28 cellular contexts compared by ENCODE assay signal in genomic region chr13:55632402-55632801, GRCh38.
"Had no signal": no experiment of that assay in that cellular context is flagged by ENCODE, and none has a peak within 500 bp of the region (broad histone marks: within the 10 kb centered on the region; RNA-seq: fewer than 3 reads in every experiment).

No MANE protein-coding gene starts in this region.

- H3K27me3 ChIP-seq: stomach, suprapubic skin, testis, thyroid gland, tibial artery, tibial nerve, transverse colon, upper lobe of left lung, upper lobe of right lung, uterus, vagina had no signal

- H3K4me3 ChIP-seq: stomach, suprapubic skin, testis, thoracic aorta, thyroid gland, tibial artery, tibial nerve, transverse colon, upper lobe of left lung, upper lobe of right lung, uterus, vagina had no signal

- ATAC-seq: stimulated activated effector memory CD8-positive, alpha-beta T cell treated with anti-CD3 and anti-CD28 coated beads, Interleukin-12 subunit alpha, Interleukin-12 subunit beta, amount 100 ng/mL, for 72 hours; stimulated activated memory B cell treated with anti-CD40 and anti-IgM and Interleukin-4, amounts not matched to agents 10 μg/mL and 1 μg/mL and 100 μg/mL, for 72 hours; stimulated activated naive B cell treated with anti-CD40 and anti-IgM and Interleukin-4, amounts not matched to agents 10 μg/mL and 1 μg/mL and 100 μg/mL, for 72 hours; stimulated activated naive CD8-positive, alpha-beta T cell treated with anti-CD3 and anti-CD28 coated beads, Interleukin-15, amount 100 ng/mL, for 72 hours; stimulated activated naive CD8-positive, alpha-beta T cell treated with anti-CD3 and anti-CD28 coated beads, Interleukin-15, Interleukin-2, amounts not matched to agents 100 U/mL and 50 U/mL, for 24 hours; upper lobe of right lung had no signal

- H3K4me3 Mint-ChIP-seq: stimulated activated effector memory CD8-positive, alpha-beta T cell treated with anti-CD3 and anti-CD28 coated beads, Interleukin-12 subunit alpha, Interleukin-12 subunit beta, amount 100 ng/mL, for 72 hours; stimulated activated memory B cell treated with anti-CD40 and anti-IgM and Interleukin-4, amounts not matched to agents 10 μg/mL and 1 μg/mL and 100 μg/mL, for 72 hours; stimulated activated naive B cell treated with anti-CD40 and anti-IgM and Interleukin-4, amounts not matched to agents 10 μg/mL and 1 μg/mL and 100 μg/mL, for 72 hours; stimulated activated naive CD8-positive, alpha-beta T cell treated with anti-CD3 and anti-CD28 coated beads, Interleukin-15, amount 100 ng/mL, for 72 hours; stimulated activated naive CD8-positive, alpha-beta T cell treated with anti-CD3 and anti-CD28 coated beads, Interleukin-15, Interleukin-2, amounts not matched to agents 100 ng/mL and 50 ng/mL, for 24 hours; type B pancreatic cell had no signal

- H3K9me3 Mint-ChIP-seq: type B pancreatic cell had no signal

- H3K4me1 ChIP-seq: stomach, suprapubic skin, testis, thyroid gland, tibial artery, tibial nerve, transverse colon, upper lobe of left lung, upper lobe of right lung, uterus, vagina had no signal

- H3K4me1 Mint-ChIP-seq: stimulated activated effector memory CD8-positive, alpha-beta T cell treated with anti-CD3 and anti-CD28 coated beads, Interleukin-12 subunit alpha, Interleukin-12 subunit beta, amount 100 ng/mL, for 72 hours; stimulated activated memory B cell treated with anti-CD40 and anti-IgM and Interleukin-4, amounts not matched to agents 10 μg/mL and 1 μg/mL and 100 μg/mL, for 72 hours; stimulated activated naive B cell treated with anti-CD40 and anti-IgM and Interleukin-4, amounts not matched to agents 10 μg/mL and 1 μg/mL and 100 μg/mL, for 72 hours; stimulated activated naive CD8-positive, alpha-beta T cell treated with anti-CD3 and anti-CD28 coated beads, Interleukin-15, amount 100 ng/mL, for 72 hours had no signal

- DNase-seq: stimulated activated CD4-positive, alpha-beta T cell treated with anti-CD3 and anti-CD28 coated beads, Interleukin-2, amount 100 ng/mL, for 48 hours; stimulated activated CD4-positive, alpha-beta T cell treated with anti-CD3 and anti-CD28 coated beads, Interleukin-4, amount 100 ng/mL, for 1 hour; stimulated activated CD4-positive, alpha-beta T cell treated with anti-CD3 and anti-CD28 coated beads, Interleukin-4, amount 100 ng/mL, for 24 hours; stimulated activated CD4-positive, alpha-beta T cell treated with anti-CD3 and anti-CD28 coated beads, Interleukin-4, amount 100 ng/mL, for 4 hours; stimulated activated CD8-positive, alpha-beta memory T cell treated with anti-CD3 and anti-CD28 coated beads, Interleukin-4, amount 100 ng/mL, for 48 hours; stimulated activated naive B cell treated with anti-CD40 and anti-IgM and Interleukin-4, amounts not matched to agents 10 μg/mL and 1 μg/mL and 100 μg/mL, for 72 hours; stimulated activated naive CD4-positive, alpha-beta T cell; stimulated activated naive CD4-positive, alpha-beta T cell treated with Interleukin-2 at 50 U/mL for 16 hours; stimulated activated naive CD8-positive, alpha-beta T cell treated with anti-CD3 and anti-CD28 coated beads, Interleukin-15, amount 100 ng/mL, for 72 hours; stimulated activated naive CD8-positive, alpha-beta T cell treated with anti-CD3 and anti-CD28 coated beads, Interleukin-15, Interleukin-2, amounts not matched to agents 100 U/mL and 50 U/mL, for 24 hours; stomach; substantia nigra; testis; thyroid gland; tibial artery; transverse colon; trophoblast cell; upper lobe of left lung; upper lobe of right lung; uterus had no signal

- H3K36me3 Mint-ChIP-seq: stimulated activated effector memory CD8-positive, alpha-beta T cell treated with anti-CD3 and anti-CD28 coated beads, Interleukin-12 subunit alpha, Interleukin-12 subunit beta, amount 100 ng/mL, for 72 hours; stimulated activated memory B cell treated with anti-CD40 and anti-IgM and Interleukin-4, amounts not matched to agents 10 μg/mL and 1 μg/mL and 100 μg/mL, for 72 hours; type B pancreatic cell had no signal

- H3K27ac ChIP-seq: stomach, suprapubic skin, testis, thoracic aorta, thyroid gland, tibial artery, tibial nerve, transverse colon, upper lobe of left lung, upper lobe of right lung, uterus, vagina had no signal

- H3K9me3 ChIP-seq: testis, thoracic aorta, thyroid gland, tibial artery, upper lobe of right lung, uterus, vagina had no signal

- H3K27ac Mint-ChIP-seq: stimulated activated effector memory CD8-positive, alpha-beta T cell treated with anti-CD3 and anti-CD28 coated beads, Interleukin-12 subunit alpha, Interleukin-12 subunit beta, amount 100 ng/mL, for 72 hours; stimulated activated memory B cell treated with anti-CD40 and anti-IgM and Interleukin-4, amounts not matched to agents 10 μg/mL and 1 μg/mL and 100 μg/mL, for 72 hours; stimulated activated naive B cell treated with anti-CD40 and anti-IgM and Interleukin-4, amounts not matched to agents 10 μg/mL and 1 μg/mL and 100 μg/mL, for 72 hours; stimulated activated naive CD8-positive, alpha-beta T cell treated with anti-CD3 and anti-CD28 coated beads, Interleukin-15, amount 100 ng/mL, for 72 hours; stimulated activated naive CD8-positive, alpha-beta T cell treated with anti-CD3 and anti-CD28 coated beads, Interleukin-15, Interleukin-2, amounts not matched to agents 100 ng/mL and 50 ng/mL, for 24 hours; type B pancreatic cell had no signal

- H3K27me3 Mint-ChIP-seq: stimulated activated memory B cell treated with anti-CD40 and anti-IgM and Interleukin-4, amounts not matched to agents 10 μg/mL and 1 μg/mL and 100 μg/mL, for 72 hours; stimulated activated naive B cell treated with anti-CD40 and anti-IgM and Interleukin-4, amounts not matched to agents 10 μg/mL and 1 μg/mL and 100 μg/mL, for 72 hours; stimulated activated naive CD8-positive, alpha-beta T cell treated with anti-CD3 and anti-CD28 coated beads, Interleukin-15, amount 100 ng/mL, for 72 hours; stimulated activated naive CD8-positive, alpha-beta T cell treated with anti-CD3 and anti-CD28 coated beads, Interleukin-15, Interleukin-2, amounts not matched to agents 100 ng/mL and 50 ng/mL, for 24 hours; type B pancreatic cell had no signal

- H3K36me3 ChIP-seq: stomach, suprapubic skin, thoracic aorta, thyroid gland, tibial artery, tibial nerve, transverse colon, upper lobe of left lung, upper lobe of right lung, uterus, vagina had no signal
